ENCODE assay signal across 11 cellular contexts in the genomic region with DNA sequence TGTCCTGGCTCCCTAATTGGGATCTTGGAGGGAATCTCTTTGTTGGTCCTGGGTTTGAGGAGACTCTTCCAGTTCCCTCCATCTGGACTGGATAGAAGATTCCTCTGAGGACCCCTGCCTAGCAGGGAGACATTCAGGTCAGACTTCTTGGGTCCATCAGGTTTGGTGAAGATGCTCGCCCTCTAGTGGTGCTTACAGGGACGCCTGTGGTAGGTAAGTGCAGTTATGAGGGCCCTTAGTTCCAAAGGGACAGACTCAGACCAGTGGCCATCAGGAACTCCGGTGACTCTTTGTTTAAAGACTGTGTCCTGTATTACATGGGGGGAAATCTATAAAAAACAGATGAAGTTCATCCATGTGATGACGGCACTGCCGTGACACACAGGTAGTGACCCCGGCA. TPM values are rescaled to one million over a fixed set of nuclear protein-coding genes. Genes with fewer than 3 reads are reported as not detected.
"Had no signal": no experiment of that assay in that cellular context is flagged by ENCODE, and none has a peak within 500 bp of the region (broad histone marks: within the 10 kb centered on the region; RNA-seq: fewer than 3 reads in every experiment).

No MANE protein-coding gene starts in this region.

RNA-seq across cellular contexts. Expression of a gene that starts 7.9 kb away (rescaled TPM):
- total RNA-seq: activated CD8-positive, alpha-beta memory T cell treated with anti-CD3 and anti-CD28 coated beads for 36 hours; activated T-cell treated with anti-CD3 and anti-CD28 coated beads, Interleukin-2, amount 50 U/mL, for 72 hours; aorta; colonic mucosa; left cardiac atrium; lower lobe of right lung; mesenteric fat pad; natural killer cell; sciatic nerve; smooth muscle cell had no signal
- polyA plus RNA-seq: aorta, smooth muscle cell had no signal

RNA-seq across cellular contexts. Expression of a gene that starts 23.0 kb away (rescaled TPM):
- total RNA-seq: activated CD8-positive, alpha-beta memory T cell treated with anti-CD3 and anti-CD28 coated beads for 36 hours; activated T-cell treated with anti-CD3 and anti-CD28 coated beads, Interleukin-2, amount 50 U/mL, for 72 hours; aorta; colonic mucosa; left cardiac atrium; lower lobe of right lung; mesenteric fat pad; natural killer cell; sciatic nerve; smooth muscle cell; testis had no signal
- polyA plus RNA-seq: aorta, smooth muscle cell had no signal

RNA-seq across cellular contexts. Expression of a gene that starts 26.3 kb away (rescaled TPM):
- total RNA-seq: activated CD8-positive, alpha-beta memory T cell treated with anti-CD3 and anti-CD28 coated beads for 36 hours; activated T-cell treated with anti-CD3 and anti-CD28 coated beads, Interleukin-2, amount 50 U/mL, for 72 hours; aorta; colonic mucosa; left cardiac atrium; lower lobe of right lung; mesenteric fat pad; natural killer cell; sciatic nerve; smooth muscle cell; testis had no signal
- polyA plus RNA-seq: aorta, smooth muscle cell had no signal

RNA-seq across cellular contexts. Expression of a gene that starts 38.4 kb away (rescaled TPM):
- total RNA-seq: activated CD8-positive, alpha-beta memory T cell treated with anti-CD3 and anti-CD28 coated beads for 36 hours; activated T-cell treated with anti-CD3 and anti-CD28 coated beads, Interleukin-2, amount 50 U/mL, for 72 hours; aorta; colonic mucosa; left cardiac atrium; lower lobe of right lung; mesenteric fat pad; natural killer cell; sciatic nerve; smooth muscle cell had no signal
- polyA plus RNA-seq: aorta, smooth muscle cell had no signal

RNA-seq across cellular contexts. Expression of a gene that starts 51.1 kb away (rescaled TPM):
- total RNA-seq: activated CD8-positive, alpha-beta memory T cell treated with anti-CD3 and anti-CD28 coated beads for 36 hours; activated T-cell treated with anti-CD3 and anti-CD28 coated beads, Interleukin-2, amount 50 U/mL, for 72 hours; aorta; colonic mucosa; left cardiac atrium; lower lobe of right lung; mesenteric fat pad; natural killer cell; sciatic nerve; smooth muscle cell had no signal
- polyA plus RNA-seq: aorta, smooth muscle cell had no signal
